In the genomic region with DNA sequence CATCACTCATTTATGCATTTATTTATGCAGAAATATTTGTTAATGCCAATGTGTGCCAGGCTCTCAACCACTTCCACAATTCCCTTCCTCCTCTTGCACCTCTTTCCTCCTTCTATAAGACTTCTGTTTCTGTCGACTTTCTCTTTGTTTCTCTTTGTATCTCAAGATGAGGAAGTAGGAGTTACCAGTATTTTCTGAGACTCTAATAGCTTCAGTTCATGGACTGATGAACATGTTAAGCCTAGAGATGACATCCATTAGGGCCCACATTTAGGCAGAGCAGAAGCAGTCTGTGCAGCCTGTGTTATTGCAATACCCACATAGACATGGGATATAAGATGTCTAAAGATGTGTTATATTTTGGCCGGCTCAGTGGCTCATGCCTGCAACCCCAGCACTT, we compare ENCODE assay signal across 12 cellular contexts.
"Had no signal": no experiment of that assay in that cellular context is flagged by ENCODE, and none has a peak within 500 bp of the region (broad histone marks: within the 10 kb centered on the region; RNA-seq: fewer than 3 reads in every experiment).

No MANE protein-coding gene starts in this region.

- DNase-seq: activated CD4-positive, alpha-beta T cell treated with anti-CD3 and anti-CD28 coated beads, Interleukin-2, amount 10 ng/mL, durations not matched to agents 7 days and 5 days; activated CD4-positive, CD25-positive, alpha-beta regulatory T cell; central memory CD4-positive, alpha-beta T cell; effector CD4-positive, alpha-beta T cell; foreskin melanocyte; head of caudate nucleus; islet precursor cell; mammary epithelial cell; naive thymus-derived CD8-positive, alpha-beta T cell; nucleus accumbens; small intestine had no signal

- ATAC-seq: left lobe of liver; naive thymus-derived CD8-positive, alpha-beta T cell had no signal
